In the genomic region with DNA sequence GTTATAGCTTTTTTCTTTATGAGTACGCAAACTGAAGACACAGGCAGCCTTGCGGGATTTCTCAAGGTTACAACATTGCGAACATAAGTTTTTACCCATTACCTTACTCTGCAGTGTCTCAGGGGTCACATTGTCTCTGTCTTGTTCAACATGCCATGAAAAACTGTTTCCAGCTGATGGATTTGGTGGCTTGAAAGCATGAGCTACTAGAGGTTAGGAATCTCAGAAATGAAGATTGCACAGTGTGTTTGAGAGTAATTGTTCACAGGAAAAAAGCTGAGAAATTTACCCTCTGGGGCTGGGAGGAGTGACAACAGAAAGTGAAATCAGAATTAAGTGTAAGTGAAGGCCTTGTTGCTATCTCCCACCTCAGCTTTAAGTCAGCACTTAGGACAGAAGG, we compare ENCODE assay signal across 24 cellular contexts.
"Had no signal": no experiment of that assay in that cellular context is flagged by ENCODE, and none has a peak within 500 bp of the region (broad histone marks: within the 10 kb centered on the region; RNA-seq: fewer than 3 reads in every experiment).

No MANE protein-coding gene starts in this region.

- H3K36me3 ChIP-seq: esophagus squamous epithelium, gastroesophageal sphincter, heart left ventricle, left lung, lower lobe of right lung had no signal

- H3K4me2 ChIP-seq: hepatocyte had no signal

- H3K27ac ChIP-seq: coronary artery, dorsolateral prefrontal cortex, esophagus squamous epithelium, foreskin keratinocyte, gastroesophageal sphincter, heart left ventricle, hepatocyte, left lung, lower lobe of right lung had no signal

- H2AFZ ChIP-seq: hepatocyte had no signal

- H3K4me1 ChIP-seq: esophagus squamous epithelium, foreskin keratinocyte, gastroesophageal sphincter, heart left ventricle, left lung, lower lobe of right lung had no signal

- H3K36me3 Mint-ChIP-seq: immature natural killer cell, mesothelial cell of epicardium, naive B cell had no signal

- H3K27me3 ChIP-seq: dorsolateral prefrontal cortex, esophagus squamous epithelium, foreskin keratinocyte, gastroesophageal sphincter, heart left ventricle, hepatocyte, left lung had no signal

- H3K27me3 Mint-ChIP-seq: naive B cell had no signal

- H3K79me2 ChIP-seq: hepatocyte had no signal

- H3K27ac Mint-ChIP-seq: immature natural killer cell, mesothelial cell of epicardium had no signal

- H3K4me3 ChIP-seq: coronary artery, dorsolateral prefrontal cortex, esophagus squamous epithelium, gastroesophageal sphincter, heart left ventricle, hepatocyte, left lung, lower lobe of right lung, mucosa of descending colon had no signal

- H3K9me3 ChIP-seq: esophagus squamous epithelium, gastroesophageal sphincter, heart left ventricle, left lung, lower lobe of right lung, mucosa of descending colon had no signal

- DNase-seq: dermis blood vessel endothelial cell; dorsolateral prefrontal cortex; effector CD4-positive, alpha-beta T cell; effector memory CD4-positive, alpha-beta T cell; esophagus squamous epithelium; foreskin keratinocyte; heart left ventricle; hypothalamus; immature natural killer cell; left cardiac atrium; left lung; left ventricle myocardium superior; lower lobe of right lung; mesenchymal stem cell; mucosa of descending colon; naive B cell had no signal

- H3K4me1 Mint-ChIP-seq: immature natural killer cell, naive B cell had no signal

- FAIRE-seq: colon, endothelial cell of umbilical vein, frontal cortex, keratinocyte had no signal

- H3K4me3 Mint-ChIP-seq: immature natural killer cell, mesothelial cell of epicardium, naive B cell had no signal

- ATAC-seq: foreskin keratinocyte, gastroesophageal sphincter, heart left ventricle, left cardiac atrium, left lung, left ventricle myocardium superior, lower lobe of right lung, mucosa of descending colon had no signal
